In the genomic region with DNA sequence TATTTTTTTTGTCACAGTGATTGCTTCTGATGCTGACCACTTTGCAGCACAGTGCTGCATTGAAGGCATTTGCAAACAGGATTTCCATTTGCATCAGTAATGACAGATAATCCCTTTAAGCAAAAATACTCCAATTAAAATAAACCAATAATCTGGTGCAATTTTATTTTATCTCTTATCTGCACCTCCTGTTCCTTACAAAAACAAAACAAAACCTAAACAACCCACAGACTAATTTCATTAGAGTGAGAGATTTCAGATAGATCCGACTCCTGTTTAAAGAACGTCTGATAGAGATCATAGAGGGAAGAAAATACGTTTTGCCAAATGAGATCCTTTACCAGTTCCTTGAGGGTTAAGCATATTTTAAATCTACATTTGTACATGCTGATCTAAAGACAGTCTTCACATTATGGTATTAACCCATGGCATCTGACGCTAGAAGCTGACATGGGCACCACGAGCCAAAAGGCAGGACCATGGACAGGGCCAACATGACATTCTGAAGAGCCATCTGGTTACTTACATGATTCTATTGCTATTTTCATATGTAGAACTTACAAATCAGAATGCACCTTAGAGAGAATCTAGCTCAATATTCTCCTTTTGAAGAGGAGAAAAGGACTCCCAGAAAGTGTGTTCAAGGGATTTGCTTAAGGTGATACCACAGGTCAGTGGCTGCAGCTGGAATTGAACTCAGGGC, we compare ENCODE assay signal across 1 cellular context.
TF ChIP-seq lines count a peak whose summit lies in the region.

No MANE protein-coding gene starts in this region.

TF ChIP-seq in SK-N-SH, 30 proteins besides CTCF, POLR2A, EP300 and RAD21 (continued from another document):
- TF ChIP-seq, protein P1, sequence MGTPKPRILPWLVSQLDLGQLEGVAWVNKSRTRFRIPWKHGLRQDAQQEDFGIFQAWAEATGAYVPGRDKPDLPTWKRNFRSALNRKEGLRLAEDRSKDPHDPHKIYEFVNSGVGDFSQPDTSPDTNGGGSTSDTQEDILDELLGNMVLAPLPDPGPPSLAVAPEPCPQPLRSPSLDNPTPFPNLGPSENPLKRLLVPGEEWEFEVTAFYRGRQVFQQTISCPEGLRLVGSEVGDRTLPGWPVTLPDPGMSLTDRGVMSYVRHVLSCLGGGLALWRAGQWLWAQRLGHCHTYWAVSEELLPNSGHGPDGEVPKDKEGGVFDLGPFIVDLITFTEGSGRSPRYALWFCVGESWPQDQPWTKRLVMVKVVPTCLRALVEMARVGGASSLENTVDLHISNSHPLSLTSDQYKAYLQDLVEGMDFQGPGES (IDR thresholded peaks at IDR 0.05; ENCODE audit: low read depth, low read length): no peak
- TF ChIP-seq, protein P2, sequence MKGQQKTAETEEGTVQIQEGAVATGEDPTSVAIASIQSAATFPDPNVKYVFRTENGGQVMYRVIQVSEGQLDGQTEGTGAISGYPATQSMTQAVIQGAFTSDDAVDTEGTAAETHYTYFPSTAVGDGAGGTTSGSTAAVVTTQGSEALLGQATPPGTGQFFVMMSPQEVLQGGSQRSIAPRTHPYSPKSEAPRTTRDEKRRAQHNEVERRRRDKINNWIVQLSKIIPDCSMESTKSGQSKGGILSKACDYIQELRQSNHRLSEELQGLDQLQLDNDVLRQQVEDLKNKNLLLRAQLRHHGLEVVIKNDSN (IDR thresholded peaks at IDR 0.05; ENCODE audit: borderline replicate concordance, low read depth): no peak
- TF ChIP-seq ELF1 (IDR thresholded peaks at IDR 0.05) (no peak), SIN3A (IDR thresholded peaks at IDR 0.05; ENCODE audit: borderline replicate concordance, low read depth, low read length) (0 out of 2 replicates have a peak, but pooled peaks have one; percentile 30), RFX5 (IDR thresholded peaks at IDR 0.05; ENCODE audit: low read length) (no peak), CHD2 (IDR thresholded peaks at IDR 0.05; ENCODE audit: low read length, partially characterized antibody) (peak; percentile 58), TCF12 (IDR thresholded peaks at IDR 0.05) (peak; percentile 54; the same call in 1 of the 2 replicates)
- TF ChIP-seq, protein P3, sequence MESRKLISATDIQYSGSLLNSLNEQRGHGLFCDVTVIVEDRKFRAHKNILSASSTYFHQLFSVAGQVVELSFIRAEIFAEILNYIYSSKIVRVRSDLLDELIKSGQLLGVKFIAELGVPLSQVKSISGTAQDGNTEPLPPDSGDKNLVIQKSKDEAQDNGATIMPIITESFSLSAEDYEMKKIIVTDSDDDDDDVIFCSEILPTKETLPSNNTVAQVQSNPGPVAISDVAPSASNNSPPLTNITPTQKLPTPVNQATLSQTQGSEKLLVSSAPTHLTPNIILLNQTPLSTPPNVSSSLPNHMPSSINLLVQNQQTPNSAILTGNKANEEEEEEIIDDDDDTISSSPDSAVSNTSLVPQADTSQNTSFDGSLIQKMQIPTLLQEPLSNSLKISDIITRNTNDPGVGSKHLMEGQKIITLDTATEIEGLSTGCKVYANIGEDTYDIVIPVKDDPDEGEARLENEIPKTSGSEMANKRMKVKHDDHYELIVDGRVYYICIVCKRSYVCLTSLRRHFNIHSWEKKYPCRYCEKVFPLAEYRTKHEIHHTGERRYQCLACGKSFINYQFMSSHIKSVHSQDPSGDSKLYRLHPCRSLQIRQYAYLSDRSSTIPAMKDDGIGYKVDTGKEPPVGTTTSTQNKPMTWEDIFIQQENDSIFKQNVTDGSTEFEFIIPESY (IDR thresholded peaks at IDR 0.05; ENCODE audit: borderline replicate concordance, low read depth): no peak
TF ChIP-seq in SK-N-SH: peak in this region for 9.
